Comparison of ENCODE assay signal across 1 cellular context in the genomic region with DNA sequence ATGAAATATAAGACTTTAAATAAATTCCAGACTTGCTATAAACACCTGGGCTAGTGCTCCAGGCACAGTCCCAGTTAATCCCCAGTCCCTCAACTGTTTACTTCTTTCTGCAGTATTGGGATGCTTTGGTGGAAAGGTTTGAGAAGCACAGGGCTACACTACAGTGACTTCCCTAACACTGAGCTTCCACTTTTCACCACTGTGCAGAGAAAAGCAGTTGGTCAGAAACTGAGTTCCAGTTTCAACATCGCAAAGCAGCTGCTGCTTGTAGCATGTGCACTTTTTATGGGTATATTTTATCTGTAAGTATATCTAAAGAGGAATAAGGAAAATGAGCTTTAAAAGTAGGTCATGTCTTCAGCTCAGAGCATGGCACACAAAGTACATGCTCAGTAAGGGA.
TF ChIP-seq lines count a peak whose summit lies in the region.

No MANE protein-coding gene starts in this region.

TF ChIP-seq in SK-N-SH, 30 proteins besides CTCF, POLR2A, EP300 and RAD21 (continued from another document):
- TF ChIP-seq, protein P1, sequence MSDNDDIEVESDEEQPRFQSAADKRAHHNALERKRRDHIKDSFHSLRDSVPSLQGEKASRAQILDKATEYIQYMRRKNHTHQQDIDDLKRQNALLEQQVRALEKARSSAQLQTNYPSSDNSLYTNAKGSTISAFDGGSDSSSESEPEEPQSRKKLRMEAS (IDR thresholded peaks at IDR 0.05; ENCODE audit: low read depth), result no peak
- TF ChIP-seq FOSL2 (IDR thresholded peaks at IDR 0.05; ENCODE audit: borderline replicate concordance, low read depth), result no peak
- no peak for TF ChIP-seq GATA2 (CRISPR knock-in tag; IDR thresholded peaks at IDR 0.05)
- no peak for TF ChIP-seq RCOR1 (IDR thresholded peaks at IDR 0.05; ENCODE audit: low read length)
- TF ChIP-seq NRF1 (IDR thresholded peaks at IDR 0.05; ENCODE audit: low read depth, low read length), result no peak
- TF ChIP-seq RXRA (IDR thresholded peaks at IDR 0.05; ENCODE audit: borderline replicate concordance, low read depth), result no peak
